In the genomic region with DNA sequence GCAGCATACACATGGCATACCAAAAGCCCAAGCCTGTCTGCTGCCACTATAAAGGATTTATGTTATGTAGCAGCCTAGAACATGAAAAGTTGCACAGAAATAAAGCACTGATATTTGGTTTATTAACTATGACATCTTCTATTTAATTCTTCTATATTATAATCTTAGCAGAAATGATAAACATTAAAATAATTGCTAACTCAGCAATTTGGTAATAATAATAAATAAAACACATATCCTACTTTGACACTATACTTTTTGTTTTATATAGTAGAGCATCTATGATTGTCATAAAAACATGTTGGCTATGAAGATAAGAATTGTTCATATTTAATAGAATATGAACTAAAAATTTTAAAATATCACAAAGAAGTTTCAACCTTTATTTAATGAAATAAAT, we compare ENCODE assay signal across 30 cellular contexts.
"Had no signal": no experiment of that assay in that cellular context is flagged by ENCODE, and none has a peak within 500 bp of the region (broad histone marks: within the 10 kb centered on the region; RNA-seq: fewer than 3 reads in every experiment).

No MANE protein-coding gene starts in this region.

- ATAC-seq: activated T-cell treated with anti-CD3 and anti-CD28 coated beads, Interleukin-2, amount 50 U/mL, for 4 hours; activated T-helper 17 cell treated with anti-CD3 and anti-CD28 coated beads, Interleukin-2, amount 50 U/mL, for 72 hours; effector memory CD8-positive, alpha-beta T cell; foreskin keratinocyte; gastrocnemius medialis; heart left ventricle; T-helper 17 cell had no signal

- H3K36me3 ChIP-seq: brain microvascular endothelial cell, esophagus muscularis mucosa, gastrocnemius medialis, heart left ventricle had no signal

- H3K27me3 ChIP-seq: brain microvascular endothelial cell, esophagus muscularis mucosa, foreskin keratinocyte, gastrocnemius medialis, heart left ventricle had no signal

- H3K9me3 ChIP-seq: esophagus muscularis mucosa, gastrocnemius medialis, heart left ventricle had no signal

- FAIRE-seq: astrocyte, bronchial epithelial cell had no signal

- DNase-seq: activated CD4-positive, alpha-beta memory T cell treated with anti-CD3 and anti-CD28 coated beads, Interleukin-2, amount 10 ng/mL, durations not matched to agents 7 days and 5 days; activated CD4-positive, alpha-beta T cell treated with anti-CD3 and anti-CD28 coated beads for 4 hours; activated CD4-positive, alpha-beta T cell treated with anti-CD3 and anti-CD28 coated beads, Interleukin-2, amount 10 ng/mL, durations not matched to agents 7 days and 5 days; activated CD4-positive, alpha-beta T cell treated with anti-CD3 and anti-CD28 coated beads, Interleukin-2, amount 50 U/mL, for 4 hours; activated CD4-positive, CD25-positive, alpha-beta regulatory T cell; activated CD4-positive, CD25-positive, alpha-beta regulatory T cell treated with anti-CD3 and anti-CD28 coated beads, Interleukin-2, amount 50 U/mL, for 72 hours; activated effector memory CD4-positive, alpha-beta T cell treated with Interleukin-2 at 50 U/mL for 16 hours; activated gamma-delta T cell treated with Interleukin-2 at 50 U/mL for 16 hours; activated naive CD4-positive, alpha-beta T cell treated with anti-CD3 and anti-CD28 coated beads, Interleukin-2, amount 50 U/mL, for 16 hours; activated naive CD4-positive, alpha-beta T cell treated with Interleukin-2 at 50 U/mL for 16 hours; activated T-cell treated with anti-CD3 and anti-CD28 coated beads, Interleukin-2, amount 50 U/mL, for 4 hours; amniotic stem cell; anterior cingulate cortex; brain microvascular endothelial cell; cortex of kidney; dermis blood vessel endothelial cell; effector CD4-positive, alpha-beta T cell; effector memory CD8-positive, alpha-beta T cell; erythroblast; foreskin keratinocyte; gastrocnemius medialis; glutamatergic neuron; heart left ventricle; T-helper 1 cell; T-helper 17 cell; T1000 had no signal

- H3K4me1 ChIP-seq: esophagus muscularis mucosa, foreskin keratinocyte, gastrocnemius medialis, heart left ventricle had no signal

- H3K27ac ChIP-seq: brain microvascular endothelial cell, esophagus muscularis mucosa, foreskin keratinocyte, gastrocnemius medialis, heart left ventricle had no signal

- H3K4me3 ChIP-seq: esophagus muscularis mucosa, gastrocnemius medialis, heart left ventricle had no signal
